Comparison of ENCODE assay signal across 29 cellular contexts in genomic region chr7:70028620-70029019, GRCh38.
"Had no signal": no experiment of that assay in that cellular context is flagged by ENCODE, and none has a peak within 500 bp of the region (broad histone marks: within the 10 kb centered on the region; RNA-seq: fewer than 3 reads in every experiment).

No MANE protein-coding gene starts in this region.

- H3K4me1 ChIP-seq: psoas muscle, right lobe of liver, testis, tibial artery, transverse colon, upper lobe of right lung, uterus had no signal

- H3K27ac ChIP-seq: ovary, parathyroid adenoma, psoas muscle, right lobe of liver, sigmoid colon, suprapubic skin, testis, tibial artery, transverse colon, upper lobe of right lung, uterus had no signal

- H3K27ac Mint-ChIP-seq: naive thymus-derived CD8-positive, alpha-beta T cell; natural killer cell treated with Interleukin-12 subunit alpha and Interleukin-12 subunit beta and Interleukin-15 and Interleukin-18, amount 100 ng/mL, for 72 hours; nephron progenitor cell; progenitor cell of endocrine pancreas; stimulated activated effector memory CD8-positive, alpha-beta T cell treated with anti-CD3 and anti-CD28 coated beads, Interleukin-12 subunit alpha, Interleukin-12 subunit beta, amount 100 ng/mL, for 72 hours; stimulated activated naive CD8-positive, alpha-beta T cell treated with anti-CD3 and anti-CD28 coated beads, Interleukin-15, amount 100 ng/mL, for 72 hours; type B pancreatic cell had no signal

- H3K27me3 Mint-ChIP-seq: progenitor cell of endocrine pancreas, type B pancreatic cell had no signal

- DNase-seq: naive thymus-derived CD8-positive, alpha-beta T cell; nephron progenitor cell; occipital lobe; ovary; posterior cingulate gyrus; psoas muscle; right cardiac atrium; right lobe of liver; sigmoid colon; small intestine; stimulated activated CD4-positive, alpha-beta T cell treated with anti-CD3 and anti-CD28 coated beads, Interleukin-2, amount 100 ng/mL, for 24 hours; stimulated activated CD4-positive, alpha-beta T cell treated with anti-CD3 and anti-CD28 coated beads, Interleukin-2, amount 100 ng/mL, for 48 hours; stimulated activated CD4-positive, alpha-beta T cell treated with anti-CD3 and anti-CD28 coated beads, Interleukin-4, amount 100 ng/mL, for 24 hours; stimulated activated naive CD4-positive, alpha-beta T cell; stimulated activated naive CD8-positive, alpha-beta T cell treated with anti-CD3 and anti-CD28 coated beads, Interleukin-15, amount 100 ng/mL, for 72 hours; stimulated activated naive CD8-positive, alpha-beta T cell treated with anti-CD3 and anti-CD28 coated beads, Interleukin-15, Interleukin-2, amounts not matched to agents 100 U/mL and 50 U/mL, for 24 hours; substantia nigra; testis; tibial artery; transverse colon; upper lobe of right lung; uterus had no signal

- ATAC-seq: naive thymus-derived CD8-positive, alpha-beta T cell; natural killer cell treated with Interleukin-12 subunit alpha and Interleukin-12 subunit beta and Interleukin-15 and Interleukin-18, amount 100 ng/mL, for 72 hours; psoas muscle; right cardiac atrium; right lobe of liver; stimulated activated effector memory CD8-positive, alpha-beta T cell treated with anti-CD3 and anti-CD28 coated beads, Interleukin-12 subunit alpha, Interleukin-12 subunit beta, amount 100 ng/mL, for 72 hours; stimulated activated naive CD8-positive, alpha-beta T cell treated with anti-CD3 and anti-CD28 coated beads, Interleukin-15, amount 100 ng/mL, for 72 hours; stimulated activated naive CD8-positive, alpha-beta T cell treated with anti-CD3 and anti-CD28 coated beads, Interleukin-15, Interleukin-2, amounts not matched to agents 100 U/mL and 50 U/mL, for 24 hours; upper lobe of right lung had no signal

- H3K9me3 Mint-ChIP-seq: naive thymus-derived CD8-positive, alpha-beta T cell; natural killer cell treated with Interleukin-12 subunit alpha and Interleukin-12 subunit beta and Interleukin-15 and Interleukin-18, amount 100 ng/mL, for 72 hours; stimulated activated effector memory CD8-positive, alpha-beta T cell treated with anti-CD3 and anti-CD28 coated beads, Interleukin-12 subunit alpha, Interleukin-12 subunit beta, amount 100 ng/mL, for 72 hours; stimulated activated naive CD8-positive, alpha-beta T cell treated with anti-CD3 and anti-CD28 coated beads, Interleukin-15, amount 100 ng/mL, for 72 hours; type B pancreatic cell had no signal

- H3K4me3 ChIP-seq: ovary, psoas muscle, right lobe of liver, sigmoid colon, suprapubic skin, testis, tibial artery, transverse colon, upper lobe of right lung, uterus had no signal

- H2AFZ ChIP-seq: parathyroid adenoma had no signal

- H3K27me3 ChIP-seq: ovary, right lobe of liver, sigmoid colon, suprapubic skin, testis, tibial artery, transverse colon, upper lobe of right lung, uterus had no signal

- H3K9me3 ChIP-seq: ovary, psoas muscle, right lobe of liver, sigmoid colon, suprapubic skin, testis, tibial artery, transverse colon, upper lobe of right lung, uterus had no signal

- H3K4me1 Mint-ChIP-seq: stimulated activated naive CD8-positive, alpha-beta T cell treated with anti-CD3 and anti-CD28 coated beads, Interleukin-15, amount 100 ng/mL, for 72 hours had no signal

- H3K4me3 Mint-ChIP-seq: naive thymus-derived CD8-positive, alpha-beta T cell; natural killer cell treated with Interleukin-12 subunit alpha and Interleukin-12 subunit beta and Interleukin-15 and Interleukin-18, amount 100 ng/mL, for 72 hours; nephron progenitor cell; neural crest cell; stimulated activated effector memory CD8-positive, alpha-beta T cell treated with anti-CD3 and anti-CD28 coated beads, Interleukin-12 subunit alpha, Interleukin-12 subunit beta, amount 100 ng/mL, for 72 hours; stimulated activated naive CD8-positive, alpha-beta T cell treated with anti-CD3 and anti-CD28 coated beads, Interleukin-15, amount 100 ng/mL, for 72 hours; type B pancreatic cell had no signal

- H3K36me3 ChIP-seq: ovary, right lobe of liver, sigmoid colon, suprapubic skin, tibial artery, transverse colon, upper lobe of right lung, uterus had no signal

- H3K79me2 ChIP-seq: parathyroid adenoma had no signal

- H3K36me3 Mint-ChIP-seq: naive thymus-derived CD8-positive, alpha-beta T cell; natural killer cell treated with Interleukin-12 subunit alpha and Interleukin-12 subunit beta and Interleukin-15 and Interleukin-18, amount 100 ng/mL, for 72 hours; stimulated activated effector memory CD8-positive, alpha-beta T cell treated with anti-CD3 and anti-CD28 coated beads, Interleukin-12 subunit alpha, Interleukin-12 subunit beta, amount 100 ng/mL, for 72 hours; type B pancreatic cell had no signal
